ENCODE assay signal across 24 cellular contexts in the genomic region with DNA sequence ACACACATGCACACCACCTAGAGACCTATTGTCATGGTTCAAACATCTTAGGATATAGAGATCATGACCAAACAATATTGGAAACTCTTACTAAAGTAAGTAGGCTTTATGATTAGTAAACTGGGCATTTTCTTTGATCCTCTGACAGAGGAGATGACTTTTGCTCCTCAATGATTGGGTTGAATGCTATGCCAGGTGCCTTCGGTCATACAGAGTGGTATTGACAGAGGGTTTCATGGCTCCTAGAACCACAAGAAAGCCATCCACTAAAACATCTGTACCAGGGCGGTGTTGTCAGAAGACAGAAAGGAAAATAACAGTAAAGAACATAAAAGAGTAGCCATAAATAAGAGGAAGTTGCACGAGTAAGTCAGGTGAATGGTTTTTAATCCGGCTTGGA. TPM values are rescaled to one million over a fixed set of nuclear protein-coding genes. Genes with fewer than 3 reads are reported as not detected.
"Had no signal": no experiment of that assay in that cellular context is flagged by ENCODE, and none has a peak within 500 bp of the region (broad histone marks: within the 10 kb centered on the region; RNA-seq: fewer than 3 reads in every experiment).

No MANE protein-coding gene starts in this region.

- H3K9me3 ChIP-seq: MG63 had no signal

- H3K27me3 ChIP-seq: MG63 had no signal

- H3K4me2 ChIP-seq: KMS-11 had no signal

- H3K27me3 Mint-ChIP-seq: activated CD4-positive, alpha-beta memory T cell treated with anti-CD3 and anti-CD28 coated beads, Interleukin-2, amount 10 ng/mL, durations not matched to agents 7 days and 5 days; activated naive CD4-positive, alpha-beta T cell treated with anti-CD3 and anti-CD28 coated beads, Interleukin-2, amount 10 ng/mL, durations not matched to agents 7 days and 5 days; activated naive CD8-positive, alpha-beta T cell treated with anti-CD3 and anti-CD28 coated beads, Interleukin-2, amount 10 ng/mL, durations not matched to agents 7 days and 5 days had no signal

- H3K27ac Mint-ChIP-seq: activated CD4-positive, alpha-beta memory T cell treated with anti-CD3 and anti-CD28 coated beads, Interleukin-2, amount 10 ng/mL, durations not matched to agents 7 days and 5 days; activated naive CD4-positive, alpha-beta T cell treated with anti-CD3 and anti-CD28 coated beads, Interleukin-2, amount 10 ng/mL, durations not matched to agents 7 days and 5 days; activated naive CD8-positive, alpha-beta T cell treated with anti-CD3 and anti-CD28 coated beads, Interleukin-2, amount 10 ng/mL, durations not matched to agents 7 days and 5 days; activated T-cell treated with anti-CD3 and anti-CD28 coated beads, Interleukin-2, amount 50 U/mL, for 72 hours; activated T-helper 2 cell treated with anti-CD3 and anti-CD28 coated beads, Interferon-gamma antibody, Interleukin-2, Interleukin-4, amounts not matched to agents 10 μg/mL and 5 μg/mL and 100 μg/mL, durations not matched to agents 14 hours and 24 hours and 36 hours; T-helper 1 cell treated with Interleukin-12 subunit alpha and Interleukin-12 subunit beta and Interleukin-4 antibody, amounts not matched to agents 30 μg/mL and 1 μg/mL, for 36 hours had no signal

- H3K9ac ChIP-seq: KMS-11 had no signal

- H3K27ac ChIP-seq: KMS-11 had no signal

- H3K4me3 Mint-ChIP-seq: activated CD4-positive, alpha-beta memory T cell treated with anti-CD3 and anti-CD28 coated beads, Interleukin-2, amount 10 ng/mL, durations not matched to agents 7 days and 5 days; activated naive CD4-positive, alpha-beta T cell treated with anti-CD3 and anti-CD28 coated beads, Interleukin-2, amount 10 ng/mL, durations not matched to agents 7 days and 5 days; activated naive CD8-positive, alpha-beta T cell treated with anti-CD3 and anti-CD28 coated beads, Interleukin-2, amount 10 ng/mL, durations not matched to agents 7 days and 5 days; activated T-cell treated with anti-CD3 and anti-CD28 coated beads, Interleukin-2, amount 50 U/mL, for 72 hours; T-helper 1 cell treated with Interleukin-12 subunit alpha and Interleukin-12 subunit beta and Interleukin-4 antibody, amounts not matched to agents 30 μg/mL and 1 μg/mL, for 36 hours had no signal

- DNase-seq: activated CD4-positive, alpha-beta memory T cell treated with anti-CD3 and anti-CD28 coated beads, Interleukin-2, amount 10 ng/mL, durations not matched to agents 7 days and 5 days; activated CD4-positive, alpha-beta T cell treated with anti-CD3 and anti-CD28 coated beads, Interleukin-2, amount 50 U/mL, for 1 hour; activated gamma-delta T cell treated with Interleukin-2 at 50 U/mL for 16 hours; activated naive CD4-positive, alpha-beta T cell treated with anti-CD3 and anti-CD28 coated beads, Interleukin-2, amount 10 ng/mL, durations not matched to agents 7 days and 5 days; activated naive CD8-positive, alpha-beta T cell treated with anti-CD3 and anti-CD28 coated beads, Interleukin-2, amount 10 ng/mL, durations not matched to agents 7 days and 5 days; activated T-cell treated with anti-CD3 and anti-CD28 coated beads for 4 hours; activated T-cell treated with anti-CD3 and anti-CD28 coated beads, Interleukin-2, amount 50 U/mL, for 72 hours; aorta; central memory CD4-positive, alpha-beta T cell; MG63; NCI-H1105 treated with DMSO at 0.1 percent for 48 hours; NCI-H1436 treated with DMSO at 0.1 percent for 48 hours; NCI-H187; NCI-H2081; NCI-H510A treated with DMSO at 0.1 percent for 48 hours; PC-3; SHP77 treated with DMSO at 0.1 percent for 48 hours had no signal

- ATAC-seq: activated T-cell treated with anti-CD3 and anti-CD28 coated beads, Interleukin-2, amount 50 U/mL, for 72 hours; PC-3 had no signal

- H3K4me3 ChIP-seq: MG63 had no signal

- FAIRE-seq: bronchial epithelial cell, RCC 7860 had no signal

- H3K36me3 ChIP-seq: MG63 had no signal

RNA-seq across cellular contexts. Expression of a gene that starts 20.8 kb away (rescaled TPM):
- total RNA-seq: chondrocyte, PC-3, SK-MEL-5 had no signal
